Comparison of ENCODE assay signal across 29 cellular contexts in genomic region chr4:83906561-83906960, GRCh38.
DNase-seq lines count a peak whose midpoint lies in the region; ATAC-seq, FAIRE-seq and TF ChIP-seq lines count a peak whose summit lies in the region.
"Had no signal": no experiment of that assay in that cellular context is flagged by ENCODE, and none has a peak within 500 bp of the region (broad histone marks: within the 10 kb centered on the region; RNA-seq: fewer than 3 reads in every experiment).

No MANE protein-coding gene starts in this region.

- H3K4me3 ChIP-seq in A673 (ENCODE audit: low read depth, low read length, poor library complexity, severe bottlenecking) (no peak overlapping the region), fibroblast of the aortic adventitia (ENCODE audit: low read depth, low read length) (no peak overlapping the region)
- H3K4me3 ChIP-seq in effector memory CD4-positive, alpha-beta T cell (ENCODE audit: insufficient read depth, low read depth, low read length, poor library complexity, severe bottlenecking): no peak overlapping the region
- H3K4me3 ChIP-seq: BLaER1, right atrium auricular region, spleen, thoracic aorta, uterus had no signal

- no peaks in the 10 kb centered on the region for H3K9me3 ChIP-seq in A673 (ENCODE audit: low read depth, low read length, poor library complexity, severe bottlenecking)
- H3K9me3 ChIP-seq in effector memory CD4-positive, alpha-beta T cell (ENCODE audit: control insufficient read depth, low read length): no peaks in the 10 kb centered on the region
- H3K9me3 ChIP-seq: BLaER1, neutrophil, right atrium auricular region, spleen, thoracic aorta, uterus had no signal

- H3K36me3 ChIP-seq in A673 (ENCODE audit: insufficient read depth, low read length, poor library complexity, severe bottlenecking): no peaks in the 10 kb centered on the region
- no peaks in the 10 kb centered on the region for H3K36me3 ChIP-seq in effector memory CD4-positive, alpha-beta T cell (ENCODE audit: control insufficient read depth, insufficient read depth, low read length)
- H3K36me3 ChIP-seq: BLaER1, neutrophil, right atrium auricular region, spleen, thoracic aorta, uterus had no signal

- TF ChIP-seq CTCF in A673 (conservative IDR thresholded peaks at IDR 0.05; ENCODE audit: low read depth, low read length) (no peak), fibroblast of the aortic adventitia (IDR thresholded peaks at IDR 0.05; ENCODE audit: insufficient read depth, low read length) (no peak)

- intact Hi-C loops in A673 (cut with micrococcal nuclease; ENCODE audit: unreplicated experiment): no loop called here

- POLR2A ChIA-PET in A673 (lab: Charles Lee; ENCODE audit: low non-redundant PET): no interaction called here

- H3K27me3 ChIP-seq in A673 (replicated peaks; ENCODE audit: insufficient read depth, low read depth, low read length, poor library complexity): no peaks in the 10 kb centered on the region
- no peaks in the 10 kb centered on the region for H3K27me3 ChIP-seq in effector memory CD4-positive, alpha-beta T cell (replicated peaks; ENCODE audit: control insufficient read depth, insufficient read depth, low read length, poor library complexity, severe bottlenecking)
- H3K27me3 ChIP-seq: BLaER1, neutrophil, right atrium auricular region, uterus had no signal

- no peak for FAIRE-seq in urothelium cell line (lab: Jason Lieb, UNC)
- FAIRE-seq: kidney, RCC 7860 had no signal

- H3K4me1 ChIP-seq in A673 (ENCODE audit: insufficient read depth, low read length, poor library complexity, severe bottlenecking): no peaks in the 10 kb centered on the region
- no peaks in the 10 kb centered on the region for H3K4me1 ChIP-seq in effector memory CD4-positive, alpha-beta T cell (ENCODE audit: control insufficient read depth, insufficient read depth, low read length, poor library complexity, severe bottlenecking)
- H3K4me1 ChIP-seq: right atrium auricular region, spleen, uterus had no signal

- CTCF ChIA-PET in A673 (lab: Charles Lee): no interaction called here

- DNase-seq in A673 (ENCODE audit: low spot score) (peak; percentile 3), GM04503 (ENCODE audit: low read depth) (peak; percentile 44), amniotic epithelial cell (ENCODE audit: low read depth) (peak; percentile 62), fibroblast of the aortic adventitia (ENCODE audit: low read depth) (peak; percentile 65), urothelium cell line (ENCODE audit: low spot score) (no peak)
- no peak for DNase-seq in effector memory CD4-positive, alpha-beta T cell
- DNase-seq: 8988T; activated CD4-positive, alpha-beta T cell treated with anti-CD3 and anti-CD28 coated beads for 36 hours; activated CD8-positive, alpha-beta T cell treated with anti-CD3 and anti-CD28 coated beads, Interleukin-2, amount 10 ng/mL, durations not matched to agents 7 days and 5 days; aorta; caudate nucleus; kidney; left ventricle myocardium superior; NCI-H2107; NCI-H774; posterior cingulate gyrus; spleen; stimulated activated CD4-positive, alpha-beta T cell treated with anti-CD3 and anti-CD28 coated beads, Interleukin-2, amount 100 ng/mL, for 24 hours; stimulated activated naive CD8-positive, alpha-beta T cell treated with anti-CD3 and anti-CD28 coated beads, Interleukin-15, Interleukin-2, amounts not matched to agents 100 U/mL and 50 U/mL, for 24 hours; T-helper 9 cell; uterus had no signal

- no TSS peak for BruUV-seq in A673 (replicated peaks; lab: Mats Ljungman, UMichigan)

- ATAC-seq in GM19351 (IDR thresholded peaks at IDR 0.05; ENCODE audit: unreplicated experiment) (no peak), HG03457 (IDR thresholded peaks at IDR 0.05; ENCODE audit: unreplicated experiment) (no peak)
- ATAC-seq: activated CD4-positive, alpha-beta T cell treated with anti-CD3 and anti-CD28 coated beads for 36 hours; activated CD8-positive, alpha-beta T cell treated with anti-CD3 and anti-CD28 coated beads, Interleukin-2, amount 10 ng/mL, durations not matched to agents 7 days and 5 days; left ventricle myocardium superior; stimulated activated naive CD8-positive, alpha-beta T cell treated with anti-CD3 and anti-CD28 coated beads, Interleukin-15, Interleukin-2, amounts not matched to agents 100 U/mL and 50 U/mL, for 24 hours had no signal

- H3K27ac ChIP-seq in A673 (ENCODE audit: low read depth, low read length, poor library complexity, severe bottlenecking): no peak overlapping the region
- H3K27ac ChIP-seq in effector memory CD4-positive, alpha-beta T cell (ENCODE audit: insufficient read depth, low read length, poor library complexity, severe bottlenecking): no peak overlapping the region
- H3K27ac ChIP-seq: BLaER1, neutrophil, right atrium auricular region, spleen, thoracic aorta, uterus, VCaP had no signal

Comparison
In these comparisons a context has a peak if more than half of its experiments do, and no peak if none do; other contexts are left out.
1. DNase-seq: peak in A673 (single experiment), GM04503 (single experiment), amniotic epithelial cell (single experiment) and fibroblast of the aortic adventitia (single experiment); none in urothelium cell line (single experiment) and effector memory CD4-positive, alpha-beta T cell (0 of 3).